8 cellular contexts compared by ENCODE assay signal in the genomic region with DNA sequence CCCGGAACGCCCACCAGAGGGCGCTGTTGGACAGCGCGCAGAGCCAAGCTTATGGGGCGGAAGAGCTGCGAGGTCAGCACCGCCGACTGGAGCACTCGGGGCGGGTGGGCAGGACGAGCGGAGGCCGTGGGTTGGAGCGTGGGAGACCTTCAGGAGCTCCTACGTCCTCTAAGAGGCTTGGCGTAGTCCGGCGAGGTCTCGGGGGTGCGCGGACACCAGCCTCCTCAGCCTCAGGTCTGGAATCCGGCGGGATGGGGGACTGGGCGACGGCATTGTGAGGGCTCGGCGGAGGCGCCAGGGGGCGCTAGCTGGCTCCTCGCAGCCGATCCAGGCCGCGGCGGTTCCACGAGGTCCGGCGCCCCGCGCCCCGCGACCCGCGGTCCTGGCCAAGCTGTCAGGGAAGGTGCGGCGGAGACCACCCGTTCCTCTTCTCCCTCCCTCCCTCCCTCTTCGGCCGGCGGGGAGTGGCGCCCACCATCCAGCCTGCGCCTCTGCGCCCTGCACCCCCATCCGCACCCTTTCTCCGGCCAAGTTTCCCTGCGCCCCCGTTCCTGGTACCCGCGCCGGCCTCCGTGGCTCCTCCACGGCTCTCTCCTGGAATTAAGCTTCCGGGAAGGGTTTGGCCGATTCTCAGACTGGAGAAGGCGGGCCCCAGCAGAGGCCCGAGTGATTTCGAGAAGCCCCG. TPM values are rescaled to one million over a fixed set of nuclear protein-coding genes. Genes with fewer than 3 reads are reported as not detected.
DNase-seq lines count a peak whose midpoint lies in the region; ATAC-seq lines count a peak whose summit lies in the region.

No MANE protein-coding gene starts in this region.

- no peak overlapping the region for H3K27ac Mint-ChIP-seq in activated CD4-positive, alpha-beta memory T cell treated with anti-CD3 and anti-CD28 coated beads, Interleukin-2, amount 10 ng/mL, durations not matched to agents 7 days and 5 days

- peaks cover 12% of the 10 kb centered on the region for H3K4me1 Mint-ChIP-seq in activated CD4-positive, alpha-beta memory T cell treated with anti-CD3 and anti-CD28 coated beads, Interleukin-2, amount 10 ng/mL, durations not matched to agents 7 days and 5 days

- peaks cover 82% of the 10 kb centered on the region for H3K27me3 Mint-ChIP-seq in activated CD4-positive, alpha-beta memory T cell treated with anti-CD3 and anti-CD28 coated beads, Interleukin-2, amount 10 ng/mL, durations not matched to agents 7 days and 5 days

- no peaks in the 10 kb centered on the region for H3K36me3 Mint-ChIP-seq in activated CD4-positive, alpha-beta memory T cell treated with anti-CD3 and anti-CD28 coated beads, Interleukin-2, amount 10 ng/mL, durations not matched to agents 7 days and 5 days (ENCODE audit: low read depth)

- DNase-seq in CD1c-positive myeloid dendritic cell (ENCODE audit: extremely low spot score) (peak; percentile 91), NCI-H748 (lab: John Stamatoyannopoulos, UW; ENCODE audit: unreplicated experiment) (peak; percentile 78), ecto neural progenitor cell (ENCODE audit: low spot score) (peak; percentile 91), lung microvascular endothelial cell (ENCODE audit: low read depth in 2 of 2) (peak; percentile 77 to 84)
- peak; percentile 85 for DNase-seq in activated CD4-positive, alpha-beta memory T cell treated with anti-CD3 and anti-CD28 coated beads, Interleukin-2, amount 10 ng/mL, durations not matched to agents 7 days and 5 days
- peak; percentile 40 for DNase-seq in stimulated activated CD8-positive, alpha-beta memory T cell treated with anti-CD3 and anti-CD28 coated beads, Interleukin-12 subunit alpha, Interleukin-12 subunit beta, amount 100 ng/mL, for 24 hours (ENCODE audit: extremely low read depth)

- ATAC-seq in GM19351 (IDR thresholded peaks at IDR 0.05; ENCODE audit: unreplicated experiment) (peak; percentile 92), HG03457 (IDR thresholded peaks at IDR 0.05; ENCODE audit: unreplicated experiment) (peak; percentile 58)

- CTCF ChIA-PET in activated CD4-positive, alpha-beta memory T cell treated with anti-CD3 and anti-CD28 coated beads, Interleukin-2, amount 10 ng/mL, durations not matched to agents 7 days and 5 days (lab: Charles Lee), result interaction anchor here (0.6 to 5.3 kb wide), 47 partner anchors 8 to 493 kb away, joined by 3 to 142 read pairs (median 8); a partner anchor contains a TSS

- POLR2A ChIA-PET in activated CD4-positive, alpha-beta memory T cell treated with anti-CD3 and anti-CD28 coated beads, Interleukin-2, amount 10 ng/mL, durations not matched to agents 7 days and 5 days (lab: Charles Lee), result interaction anchor here (1.0 to 1.6 kb wide), 5 partner anchors 9 to 71 kb away, joined by 3 to 5 read pairs (median 4); a partner anchor contains a TSS

- H3K9me3 Mint-ChIP-seq in activated CD4-positive, alpha-beta memory T cell treated with anti-CD3 and anti-CD28 coated beads, Interleukin-2, amount 10 ng/mL, durations not matched to agents 7 days and 5 days, result no peaks in the 10 kb centered on the region

- peak overlapping the region; percentile 79 for H3K4me3 Mint-ChIP-seq in activated CD4-positive, alpha-beta memory T cell treated with anti-CD3 and anti-CD28 coated beads, Interleukin-2, amount 10 ng/mL, durations not matched to agents 7 days and 5 days

RNA-seq across cellular contexts. Expression of a gene that starts 24.3 kb away (rescaled TPM):
- 100 to 1,000 TPM; 106 to 109 TPM for total RNA-seq in activated CD4-positive, alpha-beta memory T cell treated with anti-CD3 and anti-CD28 coated beads, Interleukin-2, amount 10 ng/mL, durations not matched to agents 7 days and 5 days
- total RNA-seq in lung microvascular endothelial cell, result 42.3 and 63.7 TPM in 2 replicates

Comparison
In these comparisons a context has a peak if more than half of its experiments do, and no peak if none do; other contexts are left out.
1. Peak in every context shown above with its lines: DNase-seq and ATAC-seq.
2. DNase-seq: peak in every context shown above with its lines; median percentile 91 in CD1c-positive myeloid dendritic cell; 91 in ecto neural progenitor cell; 85 in activated CD4-positive, alpha-beta memory T cell treated with anti-CD3 and anti-CD28 coated beads, Interleukin-2, amount 10 ng/mL, durations not matched to agents 7 days and 5 days; 80 in lung microvascular endothelial cell; 78 in NCI-H748; 40 in stimulated activated CD8-positive, alpha-beta memory T cell treated with anti-CD3 and anti-CD28 coated beads, Interleukin-12 subunit alpha, Interleukin-12 subunit beta, amount 100 ng/mL, for 24 hours.